In genomic region chr16:66304151-66304550, GRCh38 we compare ENCODE assay signal across 16 cellular contexts.
DNase-seq lines count a peak whose midpoint lies in the region; ATAC-seq and TF ChIP-seq lines count a peak whose summit lies in the region.
"Had no signal": no experiment of that assay in that cellular context is flagged by ENCODE, and none has a peak within 500 bp of the region (broad histone marks: within the 10 kb centered on the region; RNA-seq: fewer than 3 reads in every experiment).

No MANE protein-coding gene starts in this region.

- intact Hi-C loops in vagina (cut with DNase I) = no loop called here

- TF ChIP-seq POLR2A in vagina (IDR thresholded peaks at IDR 0.05) = no peak

- no peak overlapping the region for H3K4me3 ChIP-seq in vagina
- H3K4me3 ChIP-seq: GM23338, Peyer's patch had no signal

- no peaks in the 10 kb centered on the region for H3K9me3 ChIP-seq in vagina
- H3K9me3 ChIP-seq: Peyer's patch had no signal

- no peak overlapping the region for H3K27ac ChIP-seq in vagina
- H3K27ac ChIP-seq: Peyer's patch had no signal

- H3K36me3 ChIP-seq in vagina = no peaks in the 10 kb centered on the region
- H3K36me3 ChIP-seq: Peyer's patch had no signal

- no peaks in the 10 kb centered on the region for H3K4me1 ChIP-seq in vagina
- H3K4me1 ChIP-seq: Peyer's patch had no signal

- DNase-seq in activated CD8-positive, alpha-beta memory T cell treated with anti-CD3 and anti-CD28 coated beads for 24 hours = peak; percentile 35
- DNase-seq in activated CD8-positive, alpha-beta memory T cell treated with anti-CD3 and anti-CD28 coated beads, Interleukin-2, amount 50 U/mL, for 4 hours = no peak
- DNase-seq in NCI-H446 treated with DMSO at 0.1 percent for 48 hours (lab: John Stamatoyannopoulos, UW) = peak; percentile 6
- peak; percentile 21 for DNase-seq in medulla oblongata (ENCODE audit: extremely low spot score)
- DNase-seq in vagina (ENCODE audit: extremely low spot score in 2 of 2) = peak; percentile 67 to 80
- DNase-seq in T-helper 9 cell = no peak
- DNase-seq in activated gamma-delta T cell treated with Interleukin-2 at 50 U/mL for 16 hours = no peak
- DNase-seq: ACHN, GF-D8, MV-4-11, NCI-H774, SHP77 treated with DMSO at 0.1 percent for 48 hours had no signal

- TF ChIP-seq CTCF in vagina (IDR thresholded peaks at IDR 0.05) = no peak

- ATAC-seq in GM18519 (IDR thresholded peaks at IDR 0.05; ENCODE audit: low FRiP score, unreplicated experiment) = no peak
- ATAC-seq: CD8-positive, alpha-beta T cell; GM23338 had no signal

- H3K27me3 ChIP-seq in vagina = no peaks in the 10 kb centered on the region
- H3K27me3 ChIP-seq: Peyer's patch had no signal

Comparison
In these comparisons a context has a peak if more than half of its experiments do, and no peak if none do; other contexts are left out.
1. DNase-seq: peak in activated CD8-positive, alpha-beta memory T cell treated with anti-CD3 and anti-CD28 coated beads for 24 hours (single experiment), NCI-H446 treated with DMSO at 0.1 percent for 48 hours (single experiment), medulla oblongata (single experiment) and vagina (2 of 2); none in activated CD8-positive, alpha-beta memory T cell treated with anti-CD3 and anti-CD28 coated beads, Interleukin-2, amount 50 U/mL, for 4 hours (single experiment), T-helper 9 cell (single experiment) and activated gamma-delta T cell treated with Interleukin-2 at 50 U/mL for 16 hours (single experiment).